Comparison of ENCODE assay signal across 20 cellular contexts in the genomic region with DNA sequence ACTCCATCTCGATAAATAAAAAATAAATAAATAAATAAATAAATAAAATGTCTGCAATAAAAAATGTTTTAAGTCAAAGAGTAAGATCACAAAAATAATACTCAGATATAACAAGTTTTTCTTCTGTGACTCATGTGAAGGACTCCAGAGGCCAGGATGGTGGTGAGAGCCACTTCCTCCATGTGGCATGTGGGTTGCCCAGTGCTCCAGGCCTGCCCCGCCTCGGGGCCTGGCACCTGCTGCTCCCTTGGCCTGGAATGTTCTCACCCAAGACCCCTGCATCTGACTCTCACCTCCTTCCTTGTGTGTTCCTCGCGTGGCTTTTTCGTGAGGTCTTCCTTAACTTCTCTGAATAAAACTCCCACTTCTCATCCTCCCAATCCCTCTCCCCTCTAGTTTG.
"Had no signal": no experiment of that assay in that cellular context is flagged by ENCODE, and none has a peak within 500 bp of the region (broad histone marks: within the 10 kb centered on the region; RNA-seq: fewer than 3 reads in every experiment).

No MANE protein-coding gene starts in this region.

- H3K4me1 ChIP-seq: pancreas, prostate gland had no signal

- H3K36me3 ChIP-seq: pancreas, prostate gland, spleen, tibial nerve had no signal

- H3K27me3 ChIP-seq: pancreas had no signal

- ATAC-seq: activated CD4-positive, alpha-beta T cell treated with anti-CD3 and anti-CD28 coated beads for 36 hours; activated CD8-positive, alpha-beta memory T cell treated with anti-CD3 and anti-CD28 coated beads, Interleukin-2, amount 10 ng/mL, durations not matched to agents 7 days and 5 days; activated CD8-positive, alpha-beta T cell treated with anti-CD3 and anti-CD28 coated beads, Interleukin-2, amount 10 ng/mL, durations not matched to agents 7 days and 5 days; activated T-cell treated with anti-CD3 and anti-CD28 coated beads, Interleukin-2, amount 50 U/mL, for 72 hours; left colon; pancreas had no signal

- H3K27ac ChIP-seq: epithelial cell of prostate, pancreas, prostate gland, spleen, tibial nerve had no signal

- H3K4me3 ChIP-seq: pancreas, prostate gland, spleen, tibial nerve had no signal

- DNase-seq: activated CD4-positive, alpha-beta T cell treated with anti-CD3 and anti-CD28 coated beads for 36 hours; activated CD4-positive, CD25-positive, alpha-beta regulatory T cell; activated CD8-positive, alpha-beta memory T cell treated with anti-CD3 and anti-CD28 coated beads, Interleukin-2, amount 10 ng/mL, durations not matched to agents 7 days and 5 days; activated CD8-positive, alpha-beta T cell treated with anti-CD3 and anti-CD28 coated beads, Interleukin-2, amount 10 ng/mL, durations not matched to agents 7 days and 5 days; activated effector memory CD4-positive, alpha-beta T cell treated with Interleukin-2 at 50 U/mL for 16 hours; activated naive CD4-positive, alpha-beta T cell treated with Interleukin-2 at 50 U/mL for 16 hours; activated T-cell treated with anti-CD3 and anti-CD28 coated beads for 4 hours; activated T-cell treated with anti-CD3 and anti-CD28 coated beads, Interleukin-2, amount 50 U/mL, for 72 hours; anterior cingulate cortex; hippocampal formation; left colon; mammary epithelial cell; naive B cell; nephron progenitor cell; pancreas; spleen; stimulated activated naive CD4-positive, alpha-beta T cell treated with Interleukin-2 at 50 U/mL for 16 hours had no signal

- H3K9me3 ChIP-seq: prostate gland had no signal
